Comparison of ENCODE assay signal across 22 cellular contexts in the genomic region with DNA sequence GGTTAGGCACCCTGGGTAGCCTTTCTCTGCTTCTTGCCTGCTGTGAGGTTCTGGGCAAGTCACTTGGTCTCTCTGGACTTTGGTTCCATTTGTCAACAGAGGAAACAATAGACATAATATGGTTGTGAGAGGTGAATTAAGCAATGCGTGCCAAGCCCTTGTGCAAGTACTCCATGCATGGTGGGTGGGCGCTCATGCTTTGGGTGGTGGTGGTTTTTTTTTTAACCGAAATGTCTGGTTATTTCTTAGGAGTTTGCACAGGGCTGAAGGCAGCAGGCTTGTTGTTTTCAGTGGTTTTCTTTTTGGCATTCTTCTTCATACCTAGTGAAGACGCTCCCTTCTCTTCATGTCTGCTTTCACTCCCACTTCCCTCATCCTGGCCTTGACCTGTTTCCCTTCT.
DNase-seq lines count a peak whose midpoint lies in the region; TF ChIP-seq lines count a peak whose summit lies in the region.
"Had no signal": no experiment of that assay in that cellular context is flagged by ENCODE, and none has a peak within 500 bp of the region (broad histone marks: within the 10 kb centered on the region; RNA-seq: fewer than 3 reads in every experiment).

No MANE protein-coding gene starts in this region.

- H3K9me3 ChIP-seq in trophoblast cell (ENCODE audit: insufficient read depth, low read depth, low read length) (no peaks in the 10 kb centered on the region), ovary (no peaks in the 10 kb centered on the region), sigmoid colon (no peaks in the 10 kb centered on the region)
- H3K9me3 ChIP-seq: A549 had no signal

- intact Hi-C loops in CD14-positive monocyte (cut with micrococcal nuclease) (no loop called here), ovary (cut with DNase I) (no loop called here), sigmoid colon (cut with DNase I) (no loop called here)

- no peak for TF ChIP-seq POLR2A in ovary (IDR thresholded peaks at IDR 0.05)
- no peak for TF ChIP-seq POLR2A in sigmoid colon (IDR thresholded peaks at IDR 0.05)

- H2BK120ac ChIP-seq in trophoblast cell (ENCODE audit: insufficient read depth, low read length, poor library complexity) = no peak overlapping the region

- H3K4me3 ChIP-seq in trophoblast cell (ENCODE audit: low read depth, low read length) (no peak overlapping the region), ovary (no peak overlapping the region), sigmoid colon (no peak overlapping the region)
- H3K4me3 ChIP-seq: A549, GM23248 had no signal

- H2AFZ ChIP-seq in trophoblast cell (ENCODE audit: insufficient read depth, low read length, poor library complexity) = no peak overlapping the region
- H2AFZ ChIP-seq: GM23248 had no signal

- H2BK12ac ChIP-seq in trophoblast cell (ENCODE audit: low read length) = no peak overlapping the region

- H3K36me3 ChIP-seq in trophoblast cell (ENCODE audit: control insufficient read depth in 1 of 2, insufficient read depth in 2 of 2, low read length in 2 of 2) = peaks cover 0 to 2% of the 10 kb centered on the region in 2 experiments
- H3K36me3 ChIP-seq in ovary = no peaks in the 10 kb centered on the region
- H3K36me3 ChIP-seq in sigmoid colon = no peaks in the 10 kb centered on the region

- H3K4me1 ChIP-seq in trophoblast cell (ENCODE audit: control insufficient read depth in 1 of 2, insufficient read depth in 2 of 2, low read length in 2 of 2) (peaks cover 2 to 16% of the 10 kb centered on the region in 2 experiments), ovary (ENCODE audit: insufficient read depth) (no peaks in the 10 kb centered on the region), sigmoid colon (no peaks in the 10 kb centered on the region)
- H3K4me1 ChIP-seq: A549 had no signal

- H3K27ac ChIP-seq in trophoblast cell (ENCODE audit: low read depth, low read length) (no peak overlapping the region), ovary (no peak overlapping the region), sigmoid colon (no peak overlapping the region)
- H3K27ac ChIP-seq: A549, C4-2B, GM23248 had no signal

- no peak overlapping the region for H3K4ac ChIP-seq in trophoblast cell (ENCODE audit: low read depth, low read length)

- H3K9ac ChIP-seq in trophoblast cell (ENCODE audit: low read length) = no peak overlapping the region
- H3K9ac ChIP-seq: GM23248 had no signal

- no peaks in the 10 kb centered on the region for H3K9me3 Mint-ChIP-seq in CD14-positive monocyte
- H3K9me3 Mint-ChIP-seq: H9 had no signal

- TF ChIP-seq EP300 in ovary (IDR thresholded peaks at IDR 0.05) (no peak), sigmoid colon (IDR thresholded peaks at IDR 0.05) (no peak)

- H3K27me3 ChIP-seq in trophoblast cell (ENCODE audit: insufficient read depth, low read length) (no peaks in the 10 kb centered on the region), ovary (no peaks in the 10 kb centered on the region), sigmoid colon (no peaks in the 10 kb centered on the region)

- H4K12ac ChIP-seq in trophoblast cell (ENCODE audit: low read depth, low read length) = no peak overlapping the region

- H3K79me2 ChIP-seq in trophoblast cell (ENCODE audit: control insufficient read depth, insufficient read depth, low read length, poor library complexity) = no peaks in the 10 kb centered on the region

- peak overlapping the region; percentile 35 for H4K91ac ChIP-seq in trophoblast cell (ENCODE audit: low read depth, low read length)

- H3K18ac ChIP-seq in trophoblast cell (ENCODE audit: low read length) = no peak overlapping the region

- no peak overlapping the region for H3K4me2 ChIP-seq in trophoblast cell (ENCODE audit: low read length)
- H3K4me2 ChIP-seq: A549 had no signal

- WGBS in trophoblast cell (ENCODE audit: extremely low coverage, insufficient coverage, insufficient read length) = no CpG with 5 or more reads among the region's 4 CpGs
- WGBS in ovary, 3 donors = 74 to 77% (median 76%) methylated on average over 4 of the region's 4 CpGs
- 84 to 87% methylated on average over 4 of the region's 4 CpGs for whole genome bisulfite sequencing in sigmoid colon, 2 donors

- peaks cover 7% of the 10 kb centered on the region for H3K79me1 ChIP-seq in trophoblast cell (ENCODE audit: low read length)

- H3K4me3 Mint-ChIP-seq in CD14-positive monocyte = no peak overlapping the region
- H3K4me3 Mint-ChIP-seq: H9, T-cell had no signal

- no peak overlapping the region for H4K8ac ChIP-seq in trophoblast cell (ENCODE audit: low read depth, low read length)

- peaks cover 73 to 90% of the 10 kb centered on the region in 2 donors for H3K36me3 Mint-ChIP-seq in CD14-positive monocyte
- H3K36me3 Mint-ChIP-seq: T-cell had no signal

- TF ChIP-seq CTCF in CD14-positive monocyte (IDR thresholded peaks at IDR 0.05) = no peak
- TF ChIP-seq CTCF in ovary (IDR thresholded peaks at IDR 0.05) = no peak
- TF ChIP-seq CTCF in sigmoid colon (IDR thresholded peaks at IDR 0.05) = no peak

- H3K4me1 Mint-ChIP-seq in CD14-positive monocyte = peaks cover 6% of the 10 kb centered on the region
- H3K4me1 Mint-ChIP-seq: T-cell had no signal

- peak overlapping the region; percentile 79 for H2AK5ac ChIP-seq in trophoblast cell (ENCODE audit: low read length)

- H3K23ac ChIP-seq in trophoblast cell (ENCODE audit: low read length) = no peak overlapping the region

- no peaks in the 10 kb centered on the region for H3K27me3 Mint-ChIP-seq in CD14-positive monocyte (ENCODE audit: low read depth in 3 of 3)

- DNase-seq in CD14-positive monocyte (ENCODE audit: low spot score) (no peak), MV-4-11 (lab: John Stamatoyannopoulos, UW) (peak; percentile 68), SIG-M5 (lab: John Stamatoyannopoulos, UW) (peak; percentile 22), trophoblast cell (no peak), ovary (no peak), sigmoid colon (no peak), NCI-H2196 treated with DMSO at 0.1 percent for 48 hours (lab: John Stamatoyannopoulos, UW; ENCODE audit: unreplicated experiment) (no peak)
- DNase-seq: AML-193, Calu3, DMS79 treated with DMSO at 0.1 percent for 48 hours, GM23248, H9, IMR-90, KG1, MM.1S, NCI-H1105 treated with DMSO at 0.1 percent for 48 hours, NCI-H146, NCI-H2029, NCI-H526 treated with DMSO at 0.1 percent for 48 hours, T-cell had no signal

- no peak overlapping the region for H3K14ac ChIP-seq in trophoblast cell (ENCODE audit: low read length)

- peak overlapping the region in 4 of 7 donors; percentile 10 to 54 (median 17) for H3K27ac Mint-ChIP-seq in CD14-positive monocyte
- H3K27ac Mint-ChIP-seq: T-cell had no signal

- no peak overlapping the region for H2BK5ac ChIP-seq in trophoblast cell (ENCODE audit: low read depth, low read length, poor library complexity)

Comparison
In these comparisons a context has a peak if more than half of its experiments do, and no peak if none do; other contexts are left out.
1. DNase-seq: peak in MV-4-11 (single experiment) and SIG-M5 (single experiment); none in CD14-positive monocyte (single experiment), trophoblast cell (0 of 2), ovary (0 of 5), sigmoid colon (single experiment) and NCI-H2196 treated with DMSO at 0.1 percent for 48 hours (single experiment).